ENCODE assay signal across 10 cellular contexts in genomic region chr3:50153782-50154475, GRCh38. TPM values are rescaled to one million over a fixed set of nuclear protein-coding genes. Genes with fewer than 3 reads are reported as not detected.
DNase-seq lines count a peak whose midpoint lies in the region; ATAC-seq, FAIRE-seq and TF ChIP-seq lines count a peak whose summit lies in the region.
"Had no signal": no experiment of that assay in that cellular context is flagged by ENCODE, and none has a peak within 500 bp of the region (broad histone marks: within the 10 kb centered on the region; RNA-seq: fewer than 3 reads in every experiment).

No MANE protein-coding gene starts in this region.

- peak overlapping the region; percentile 72 for H3K27ac Mint-ChIP-seq in mesothelial cell of epicardium

- TF ChIP-seq CTCF in A673 (conservative IDR thresholded peaks at IDR 0.05; ENCODE audit: low read depth, low read length) (no peak), K562 (IDR thresholded peaks at IDR 0.05 in 2 of 3, conservative IDR thresholded peaks at IDR 0.05 in 1 of 3; ENCODE audit: insufficient read depth in 2 of 3, low read depth in 1 of 3, low read length in 3 of 3) (no peak), mesothelial cell of epicardium (IDR thresholded peaks at IDR 0.05; ENCODE audit: unreplicated experiment) (no peak), brain microvascular endothelial cell (IDR thresholded peaks at IDR 0.05; ENCODE audit: low read depth, low read length, missing control alignments) (no peak), omental fat pad (IDR thresholded peaks at IDR 0.05) (no peak)

- peak overlapping the region; percentile 38; the same call in 1 of the 2 replicates for H3K4me2 ChIP-seq in K562 (ENCODE audit: insufficient read depth, low read length)

- peak overlapping the region; percentile 64 for H3K4me3 Mint-ChIP-seq in mesothelial cell of epicardium

- no peaks in the 10 kb centered on the region for H3K27me3 ChIP-seq in A673 (replicated peaks; ENCODE audit: insufficient read depth, low read depth, low read length, poor library complexity)
- H3K27me3 ChIP-seq in K562 (ENCODE audit: control insufficient read depth in 2 of 2, insufficient read depth in 2 of 2, low read length in 2 of 2) = no peaks in the 10 kb centered on the region
- peaks cover 8% of the 10 kb centered on the region for H3K27me3 ChIP-seq in brain microvascular endothelial cell (replicated peaks)
- H3K27me3 ChIP-seq in aorta (ENCODE audit: control insufficient read depth in 1 of 2, insufficient read depth in 2 of 2, low read length in 1 of 2) = no peaks in the 10 kb centered on the region

- intact Hi-C loops in A673 (cut with micrococcal nuclease; ENCODE audit: unreplicated experiment) = no loop called here
- intact Hi-C loops in K562 (cut with micrococcal nuclease) = loop anchor here (1.0 to 2.0 kb wide), 2 partner anchors 33 to 35 kb away; no protein-coding TSS in a partner anchor
- intact Hi-C loops in aorta (cut with DNase I) = no loop called here

- ATAC-seq in HG03571 (IDR thresholded peaks at IDR 0.05; ENCODE audit: unreplicated experiment) = peak; percentile 5
- ATAC-seq in K562 = no peak
- ATAC-seq in omental fat pad (ENCODE audit: low FRiP score) = no peak
- no peak for ATAC-seq in HG02973 (IDR thresholded peaks at IDR 0.05; ENCODE audit: unreplicated experiment)
- no peak for ATAC-seq in aorta (ENCODE audit: low FRiP score)

- 21% methylated on average over 9 of the region's 9 CpGs for WGBS in K562 (ENCODE audit: insufficient coverage, low coverage, missing lambda C conversion rate)
- WGBS in aorta, 2 donors = 74 to 80% methylated on average over 9 of the region's 9 CpGs

- peak overlapping the region in 1 of 2 experiments; percentile 64; a peak in 1 of 4 replicates for H3K9ac ChIP-seq in K562 (ENCODE audit: insufficient read depth in 1 of 2, low read depth in 2 of 2, low read length in 2 of 2)

- H3K4me1 ChIP-seq in A673 (ENCODE audit: insufficient read depth, low read length, poor library complexity, severe bottlenecking) (no peaks in the 10 kb centered on the region), K562 (replicated peaks in 1 of 2; ENCODE audit: control insufficient read depth in 2 of 2, insufficient read depth in 2 of 2, low read length in 2 of 2) (peaks cover 0 to 42% of the 10 kb centered on the region in 2 experiments; a peak in 3 of 5 replicates), aorta (ENCODE audit: control insufficient read depth in 1 of 2, insufficient read depth in 2 of 2, low read length in 2 of 2) (no peaks in the 10 kb centered on the region)

- H3K79me2 ChIP-seq in K562 (ENCODE audit: control insufficient read depth, insufficient read depth, low read length) = no peaks in the 10 kb centered on the region; the same call in 2 of the 3 replicates

- in situ Hi-C loops in K562 (cut with MboI) = no loop called here
- in situ Hi-C loops in brain microvascular endothelial cell (cut with HindIII; ENCODE audit: low pct_ligation_motif_present, low sequenced_read_pairs) = no loop called here

- DNase-seq in A673 (ENCODE audit: low spot score) = no peak
- DNase-seq in K562 (ENCODE audit: extremely low read depth in 1 of 4, low spot score in 3 of 4) = no peak
- DNase-seq in mesothelial cell of epicardium (ENCODE audit: low spot score in 2 of 2, unreplicated experiment in 2 of 2) = no peak
- DNase-seq in brain microvascular endothelial cell = no peak
- no peak for DNase-seq in omental fat pad (ENCODE audit: low spot score)
- DNase-seq in aorta = no peak
- DNase-seq: NCI-H1417 treated with DMSO at 0.1 percent for 48 hours had no signal

- H3K4me3 ChIP-seq in A673 (ENCODE audit: low read depth, low read length, poor library complexity, severe bottlenecking) (peak overlapping the region; percentile 50), K562 (no peak overlapping the region), brain microvascular endothelial cell (ENCODE audit: low read depth, low read length) (no peak overlapping the region), aorta (ENCODE audit: low read length in 2 of 2) (no peak overlapping the region)

- no peak for TF ChIP-seq EP300 in K562 (IDR thresholded peaks at IDR 0.05; ENCODE audit: low read length)

- no peaks in the 10 kb centered on the region for H3K9me1 ChIP-seq in K562 (ENCODE audit: control insufficient read depth, insufficient read depth, low read length)

- POLR2A ChIA-PET in A673 (lab: Charles Lee; ENCODE audit: low non-redundant PET) = no interaction called here
- POLR2A ChIA-PET in K562 (lab: Yijun Ruan, JAX) = interaction anchor here (0.5 to 0.8 kb wide), 2 partner anchors 17 to 24 kb away, joined by 3 read pairs; no protein-coding TSS in a partner anchor

- H3K9me3 ChIP-seq in A673 (ENCODE audit: low read depth, low read length, poor library complexity, severe bottlenecking) = no peaks in the 10 kb centered on the region
- no peaks in the 10 kb centered on the region for H3K9me3 ChIP-seq in K562 (replicated peaks; ENCODE audit: control insufficient read depth, insufficient read depth, low read depth, low read length)
- no peaks in the 10 kb centered on the region for H3K9me3 ChIP-seq in aorta (ENCODE audit: control insufficient read depth, low read length)

- CTCF ChIA-PET in A673 (lab: Charles Lee) (no interaction called here), K562 (lab: Yijun Ruan, JAX; ENCODE audit: low intra/inter-chr PET ratio) (no interaction called here)

- H3K27ac ChIP-seq in A673 (ENCODE audit: low read depth, low read length, poor library complexity, severe bottlenecking) (no peak overlapping the region), K562 (ENCODE audit: extremely low read depth, low read depth, low read length) (no peak overlapping the region), brain microvascular endothelial cell (no peak overlapping the region), aorta (ENCODE audit: low read depth in 1 of 2, low read length in 2 of 2) (no peak overlapping the region)

- TF ChIP-seq POLR2A in K562 (conservative IDR thresholded peaks at IDR 0.05) = no peak

- H3K4me1 Mint-ChIP-seq in mesothelial cell of epicardium = peaks cover 74% of the 10 kb centered on the region

- peaks cover 2% of the 10 kb centered on the region for H3K27me3 Mint-ChIP-seq in mesothelial cell of epicardium (ENCODE audit: low read depth)

- no peak for FAIRE-seq in K562 (lab: Jason Lieb, UNC)
- FAIRE-seq: D721Med had no signal

- BruUV-seq in A673 (replicated peaks; lab: Mats Ljungman, UMichigan) (no TSS peak), K562 (replicated peaks; lab: Mats Ljungman, UMichigan) (no TSS peak)

- H3K36me3 ChIP-seq in A673 (ENCODE audit: insufficient read depth, low read length, poor library complexity, severe bottlenecking) = no peaks in the 10 kb centered on the region
- no peaks in the 10 kb centered on the region for H3K36me3 ChIP-seq in K562 (ENCODE audit: control insufficient read depth, insufficient read depth, low read length)
- no peaks in the 10 kb centered on the region for H3K36me3 ChIP-seq in brain microvascular endothelial cell (replicated peaks)
- no peaks in the 10 kb centered on the region for H3K36me3 ChIP-seq in aorta (ENCODE audit: control insufficient read depth in 1 of 2, insufficient read depth in 2 of 2, low read length in 1 of 2)

- no peak for TF ChIP-seq RAD21 in K562 (CRISPR knock-in tag; conservative IDR thresholded peaks at IDR 0.05 in 1 of 2, IDR thresholded peaks at IDR 0.05 in 1 of 2)

- H4K20me1 ChIP-seq in K562 (replicated peaks; ENCODE audit: control insufficient read depth, insufficient read depth, low read length) = no peaks in the 10 kb centered on the region

- H2AFZ ChIP-seq in K562 (ENCODE audit: low read depth, low read length) = no peak overlapping the region

- no peaks in the 10 kb centered on the region for H3K9me3 Mint-ChIP-seq in mesothelial cell of epicardium

- H3K36me3 Mint-ChIP-seq in mesothelial cell of epicardium = no peaks in the 10 kb centered on the region

RNA-seq across cellular contexts. Expression of gene SEMA3F, which starts 1.2 kb away (rescaled TPM):
- total RNA-seq in A673 (2021) = 3.9 and 7.8 TPM in 2 replicates
- 6.4 and 18.2 TPM in 2 replicates for total RNA-seq in K562 (2011; cell fraction: chromatin; rRNA removed; ENCODE audit: low replicate concordance)
- total RNA-seq in K562 (2011; cell fraction: nucleolus; rRNA removed) = 15.1 and 18.5 TPM in 2 replicates
- 8.9 and 11.7 TPM in 2 replicates for total RNA-seq in K562 (2011; cell fraction: nucleoplasm; rRNA removed)
- 2.0 and 2.3 TPM in 2 replicates for total RNA-seq in K562 (2014; rRNA removed)
- total RNA-seq in K562 (2014; rRNA removed; fragmentation: Illumina TruSeq; extraction: Trizol) = 0.54 and 0.58 TPM in 2 replicates
- 0.45 and 0.76 TPM in 2 replicates for total RNA-seq in K562 (2015; rRNA removed; fragmentation: Illumina TruSeq; extraction: Trizol)
- total RNA-seq in K562 (2021) = 2.6 and 3.0 TPM in 2 replicates
- polyA plus RNA-seq in K562 (2011; rRNA removed) = 2.6 and 3.8 TPM in 2 replicates
- 3.4 and 4.9 TPM in 2 replicates for polyA plus RNA-seq in K562 (2011; cell fraction: cytosol; rRNA removed)
- 11.8 and 13.0 TPM in 2 replicates for polyA plus RNA-seq in K562 (2011; cell fraction: nucleus; rRNA removed)
- 1.2 and 2.0 TPM in 2 replicates for polyA plus RNA-seq in K562 (2012)
- polyA plus RNA-seq in K562 (2014; fragmentation: Illumina TruSeq; extraction: Trizol) = 1.5 and 1.7 TPM in 2 replicates
- not detected for polyA plus RNA-seq in K562 (2014; fragmentation: Nextera tagmentation; extraction: Ambion mirVana)
- 1.2 and 2.7 TPM in 2 replicates for polyA plus RNA-seq in K562 (2014; rRNA removed)
- 2.7 and 4.2 TPM in 2 replicates for polyA minus RNA-seq in K562 (2011; rRNA and poly(A)+ RNA removed)
- polyA minus RNA-seq in K562 (2011; cell fraction: cytosol; rRNA and poly(A)+ RNA removed) = 7.0 and 15.3 TPM in 2 replicates
- polyA minus RNA-seq in K562 (2011; cell fraction: nucleus; rRNA and poly(A)+ RNA removed) = 6.1 and 8.2 TPM in 2 replicates
- total RNA-seq in mesothelial cell of epicardium = 94.5 to 101 TPM (median 99.1 TPM) in 3 replicates
- 10 to 100 TPM; 18.3 to 46.2 (median 33.8) TPM for total RNA-seq in omental fat pad
- total RNA-seq in aorta = 10 to 100 TPM; 39.2 to 40.3 TPM
- 10 to 100 TPM; 10.3 to 17.4 TPM for polyA plus RNA-seq in aorta

RNA-seq across cellular contexts. Expression of gene GNAT1, which starts 37.5 kb away (rescaled TPM):
- total RNA-seq in A673 (2021) (not detected in 2 replicates), K562 (2014; rRNA removed) (not detected in 2 replicates), K562 (2014; rRNA removed; fragmentation: Illumina TruSeq; extraction: Trizol) (not detected in 2 replicates), K562 (2015; rRNA removed; fragmentation: Illumina TruSeq; extraction: Trizol) (not detected in 2 replicates), K562 (2021) (not detected in 2 replicates), mesothelial cell of epicardium (0.27 to 0.98 TPM (median 0.55 TPM) in 3 replicates), omental fat pad (1 to 10 TPM in 1 of 4 donors, not detected in 3; 1.3 TPM), aorta (not detected)
- total RNA-seq in K562 (2011; cell fraction: chromatin; rRNA removed; ENCODE audit: low replicate concordance) = not detected in 2 replicates
- total RNA-seq in K562 (2011; cell fraction: nucleolus; rRNA removed) = not detected in 2 replicates
- total RNA-seq in K562 (2011; cell fraction: nucleoplasm; rRNA removed) = 0.15 TPM in 1 of 2 replicates, not detected in the other
- polyA plus RNA-seq in K562 (2011; rRNA removed) (not detected in 2 replicates), K562 (2014; fragmentation: Illumina TruSeq; extraction: Trizol) (not detected in 2 replicates), K562 (2014; fragmentation: Nextera tagmentation; extraction: Ambion mirVana) (not detected), K562 (2014; rRNA removed) (not detected in 2 replicates), aorta (not detected)
- polyA plus RNA-seq in K562 (2011; cell fraction: cytosol; rRNA removed) = not detected in 2 replicates
- polyA plus RNA-seq in K562 (2011; cell fraction: nucleus; rRNA removed) = not detected in 2 replicates
- polyA plus RNA-seq in K562 (2012) = not detected in 2 replicates
- polyA minus RNA-seq in K562 (2011; rRNA and poly(A)+ RNA removed) = not detected in 2 replicates
- polyA minus RNA-seq in K562 (2011; cell fraction: cytosol; rRNA and poly(A)+ RNA removed) = not detected in 2 replicates
- not detected in 2 replicates for polyA minus RNA-seq in K562 (2011; cell fraction: nucleus; rRNA and poly(A)+ RNA removed)

RNA-seq across cellular contexts. Expression of gene SLC38A3, which starts 51.1 kb away (rescaled TPM):
- total RNA-seq in A673 (2021) (0.31 TPM in 1 of 2 replicates, not detected in the other), K562 (2014; rRNA removed) (0.09 TPM in 1 of 2 replicates, not detected in the other), K562 (2014; rRNA removed; fragmentation: Illumina TruSeq; extraction: Trizol) (not detected in 2 replicates), K562 (2015; rRNA removed; fragmentation: Illumina TruSeq; extraction: Trizol) (not detected in 2 replicates), K562 (2021) (0.16 and 0.27 TPM in 2 replicates), mesothelial cell of epicardium (0.84 to 2.5 TPM (median 1.8 TPM) in 3 replicates), omental fat pad (1 to 10 TPM in 1 of 4 donors, under 1 TPM in 2, not detected in 1; 0.56 to 1.5 (median 0.84) TPM), aorta (1 to 10 TPM in 1 of 2 donors, under 1 TPM in 1; 0.19 to 1.4 TPM)
- total RNA-seq in K562 (2011; cell fraction: chromatin; rRNA removed; ENCODE audit: low replicate concordance) = 0.99 and 3.1 TPM in 2 replicates
- total RNA-seq in K562 (2011; cell fraction: nucleolus; rRNA removed) = 1.6 and 3.8 TPM in 2 replicates
- 1.3 and 1.5 TPM in 2 replicates for total RNA-seq in K562 (2011; cell fraction: nucleoplasm; rRNA removed)
- polyA plus RNA-seq in K562 (2011; rRNA removed) (0.38 and 0.66 TPM in 2 replicates), K562 (2014; fragmentation: Illumina TruSeq; extraction: Trizol) (not detected in 2 replicates), K562 (2014; fragmentation: Nextera tagmentation; extraction: Ambion mirVana) (not detected), K562 (2014; rRNA removed) (not detected in 2 replicates), aorta (under 1 TPM in 1 of 2 donors, not detected in 1; 0.56 TPM)
- 0.47 and 0.52 TPM in 2 replicates for polyA plus RNA-seq in K562 (2011; cell fraction: cytosol; rRNA removed)
- 2.9 and 4.2 TPM in 2 replicates for polyA plus RNA-seq in K562 (2011; cell fraction: nucleus; rRNA removed)
- polyA plus RNA-seq in K562 (2012) = not detected in 2 replicates
- polyA minus RNA-seq in K562 (2011; rRNA and poly(A)+ RNA removed) = 0.46 and 0.57 TPM in 2 replicates
- 0.29 and 1.1 TPM in 2 replicates for polyA minus RNA-seq in K562 (2011; cell fraction: cytosol; rRNA and poly(A)+ RNA removed)
- polyA minus RNA-seq in K562 (2011; cell fraction: nucleus; rRNA and poly(A)+ RNA removed) = 0.54 and 0.78 TPM in 2 replicates
